Comparison of ENCODE assay signal across 8 cellular contexts in the genomic region with DNA sequence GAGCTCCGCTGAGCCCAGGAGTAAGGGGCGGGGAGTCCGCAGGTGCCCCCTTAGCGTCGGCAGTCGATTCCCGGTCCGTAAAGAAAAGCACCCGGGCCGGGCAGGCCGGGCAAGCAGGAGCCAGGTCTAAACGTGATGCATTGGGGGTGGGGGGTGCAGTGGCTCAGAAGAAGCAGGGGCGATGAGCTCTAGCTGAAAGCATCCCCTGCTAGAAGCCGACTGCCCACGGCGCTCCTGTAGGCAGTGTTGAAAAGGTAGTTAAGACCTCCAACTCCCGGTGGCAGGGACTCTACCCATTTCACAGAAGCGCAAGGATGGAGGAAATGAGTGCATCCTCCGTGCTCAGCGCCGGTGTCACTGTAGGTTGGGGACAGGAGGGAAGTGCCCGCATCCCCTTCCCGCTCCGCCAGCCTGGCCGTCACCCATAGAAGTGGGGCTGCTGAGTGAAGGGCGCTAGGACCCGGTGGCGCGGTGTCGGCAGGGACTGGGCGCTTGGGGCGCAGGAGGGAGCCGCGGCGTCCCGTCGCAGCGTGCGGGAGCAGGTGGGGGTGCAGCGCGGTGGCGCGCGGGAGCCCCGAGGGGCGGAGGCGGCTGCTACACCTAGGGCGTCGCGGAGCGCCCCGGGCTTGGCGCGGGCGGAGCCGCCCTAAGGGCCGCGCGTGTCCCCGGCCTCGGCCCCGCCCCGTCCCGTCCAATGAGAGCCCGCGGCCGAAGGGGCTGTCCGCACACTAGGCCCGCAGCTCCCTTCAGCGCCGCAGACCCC. TPM values are rescaled to one million over a fixed set of nuclear protein-coding genes. Genes with fewer than 3 reads are reported as not detected.
DNase-seq lines count a peak whose midpoint lies in the region; ATAC-seq and TF ChIP-seq lines count a peak whose summit lies in the region.

A gene (plus strand): TSS at position 724 of the 763 bp plus-strand sequence. CDS start 298 bp downstream, outside the sequence.

- no peaks in the 10 kb centered on the region for H3K79me2 ChIP-seq in smooth muscle cell (ENCODE audit: low read depth)

- H3K36me3 ChIP-seq in iPS-18a (ENCODE audit: control insufficient read depth, low read depth, low read length) (no peaks in the 10 kb centered on the region), smooth muscle cell (ENCODE audit: low read depth) (no peaks in the 10 kb centered on the region)

- H3K9me3 Mint-ChIP-seq in T-helper 1 cell treated with Interleukin-12 subunit alpha and Interleukin-12 subunit beta and Interleukin-4 antibody, amounts not matched to agents 30 μg/mL and 1 μg/mL, for 36 hours, result no peaks in the 10 kb centered on the region

- H3K27ac ChIP-seq in iPS-18a (ENCODE audit: low read length) (no peak within 1 kb of the TSS), smooth muscle cell (ENCODE audit: low read depth) (no peak within 1 kb of the TSS)

- in situ Hi-C loops in astrocyte of the cerebellum (cut with HindIII; ENCODE audit: low sequenced_read_pairs), result no loop called here

- no peak within 1 kb of the TSS for H3K27ac Mint-ChIP-seq in T-helper 1 cell treated with Interleukin-12 subunit alpha and Interleukin-12 subunit beta and Interleukin-4 antibody, amounts not matched to agents 30 μg/mL and 1 μg/mL, for 36 hours

- H3K9me3 ChIP-seq in iPS-18a (ENCODE audit: control insufficient read depth, low read depth, low read length) (no peaks in the 10 kb centered on the region), smooth muscle cell (replicated peaks; ENCODE audit: low read depth) (no peaks in the 10 kb centered on the region)

- H3K4me1 ChIP-seq in iPS-18a (ENCODE audit: control insufficient read depth, low read depth, low read length) (peaks cover 9% of the 10 kb centered on the region), smooth muscle cell (ENCODE audit: low read depth) (peaks cover 7% of the 10 kb centered on the region)

- under 1% methylated on average over 42 of the region's 71 CpGs for WGBS in smooth muscle cell (ENCODE audit: low lambda C conversion rate)

- H4K20me1 ChIP-seq in smooth muscle cell (ENCODE audit: low read depth), result no peaks in the 10 kb centered on the region

- H3K4me2 ChIP-seq in smooth muscle cell, result peak within 1 kb of the TSS; percentile 85

- no peaks in the 10 kb centered on the region for H3K36me3 Mint-ChIP-seq in T-helper 1 cell treated with Interleukin-12 subunit alpha and Interleukin-12 subunit beta and Interleukin-4 antibody, amounts not matched to agents 30 μg/mL and 1 μg/mL, for 36 hours (ENCODE audit: low read depth)

- no peak for TF ChIP-seq CTCF in astrocyte of the cerebellum (IDR thresholded peaks at IDR 0.05; ENCODE audit: low read depth, low read length, missing control alignments)
- no peak for TF ChIP-seq CTCF in smooth muscle cell (IDR thresholded peaks at IDR 0.05; ENCODE audit: borderline replicate concordance, insufficient read depth, poor library complexity, severe bottlenecking)

- DNase-seq in DMS53 treated with DMSO at 0.1 percent for 48 hours (lab: John Stamatoyannopoulos, UW; ENCODE audit: unreplicated experiment), result peak; percentile 20
- no peak for DNase-seq in astrocyte of the cerebellum (ENCODE audit: low read depth)
- DNase-seq in smooth muscle cell (lab: John Stamatoyannopoulos, UW; ENCODE audit: unreplicated experiment), result no peak
- no peak for DNase-seq in NCI-H510A treated with DMSO at 0.1 percent for 48 hours (lab: John Stamatoyannopoulos, UW)
- DNase-seq in NCI-H774 (lab: John Stamatoyannopoulos, UW), result no peak

- H3K27me3 ChIP-seq in iPS-18a (ENCODE audit: control insufficient read depth, insufficient read depth, low read length) (peaks cover 94% of the 10 kb centered on the region), smooth muscle cell (ENCODE audit: low read depth) (peaks cover 67% of the 10 kb centered on the region)

- peaks cover 3% of the 10 kb centered on the region for H3K4me1 Mint-ChIP-seq in T-helper 1 cell treated with Interleukin-12 subunit alpha and Interleukin-12 subunit beta and Interleukin-4 antibody, amounts not matched to agents 30 μg/mL and 1 μg/mL, for 36 hours (ENCODE audit: low read depth)

- H3K27me3 Mint-ChIP-seq in T-helper 1 cell treated with Interleukin-12 subunit alpha and Interleukin-12 subunit beta and Interleukin-4 antibody, amounts not matched to agents 30 μg/mL and 1 μg/mL, for 36 hours (ENCODE audit: low read depth), result peaks cover 70% of the 10 kb centered on the region

- ATAC-seq in HG02610 (IDR thresholded peaks at IDR 0.05; ENCODE audit: unreplicated experiment), result peak; percentile 39

- H2AFZ ChIP-seq in smooth muscle cell (ENCODE audit: low read depth), result no peak within 1 kb of the TSS

- H3K9ac ChIP-seq in iPS-18a (ENCODE audit: low read length), result no peak within 1 kb of the TSS
- no peak within 1 kb of the TSS for H3K9ac ChIP-seq in smooth muscle cell (ENCODE audit: low read depth)

- H3F3A ChIP-seq in smooth muscle cell (ENCODE audit: low read depth), result no peaks in the 10 kb centered on the region

- peak within 1 kb of the TSS; percentile 82 for H3K4me3 Mint-ChIP-seq in T-helper 1 cell treated with Interleukin-12 subunit alpha and Interleukin-12 subunit beta and Interleukin-4 antibody, amounts not matched to agents 30 μg/mL and 1 μg/mL, for 36 hours

- H3K4me3 ChIP-seq in astrocyte of the cerebellum (ENCODE audit: low read depth, low read length) (peak within 1 kb of the TSS; percentile 44), iPS-18a (ENCODE audit: low read length) (peak within 1 kb of the TSS; percentile 71), smooth muscle cell (peak within 1 kb of the TSS; percentile 45)

RNA-seq across cellular contexts. Expression of the gene that starts here (rescaled TPM):
- total RNA-seq in smooth muscle cell, result 1.8 and 3.5 TPM in 2 replicates
- polyA plus RNA-seq in smooth muscle cell, result 0.41 and 1.3 TPM in 2 replicates
